12 cellular contexts compared by ENCODE assay signal in genomic region chr4:173218411-173219125, GRCh38. TPM values are rescaled to one million over a fixed set of nuclear protein-coding genes. Genes with fewer than 3 reads are reported as not detected.
DNase-seq lines count a peak whose midpoint lies in the region; ATAC-seq, FAIRE-seq and TF ChIP-seq lines count a peak whose summit lies in the region.
"Had no signal": no experiment of that assay in that cellular context is flagged by ENCODE, and none has a peak within 500 bp of the region (broad histone marks: within the 10 kb centered on the region; RNA-seq: fewer than 3 reads in every experiment).

No MANE protein-coding gene starts in this region.

- TF ChIP-seq POLR2A in GM12878 (IDR thresholded peaks at IDR 0.05; ENCODE audit: low read depth, low read length) = no peak

- CTCF ChIA-PET in GM12878 (lab: Yijun Ruan, JAX) = no interaction called here
- CTCF ChIA-PET in GM10248 (lab: Yijun Ruan, JAX) = interaction anchor here (1.4 to 1.6 kb wide), 2 partner anchors 12 to 15 kb away, joined by 4 to 11 read pairs; no protein-coding TSS in a partner anchor

- FAIRE-seq in GM12878 (lab: Jason Lieb, UNC) = no peak

- TF ChIP-seq CTCF in KMS-11 (conservative IDR thresholded peaks at IDR 0.05; ENCODE audit: low read depth, low read length) (no peak), GM12878 (IDR thresholded peaks at IDR 0.05 in 2 of 3, conservative IDR thresholded peaks at IDR 0.05 in 1 of 3; ENCODE audit: control insufficient read depth in 2 of 3, extremely low read depth in 1 of 3, insufficient read depth in 1 of 3, low read depth in 3 of 3, low read length in 3 of 3) (no peak), GM10248 (IDR thresholded peaks at IDR 0.05; ENCODE audit: control extremely low read depth, extremely low read depth, low read depth, missing control alignments) (no peak)

- peak; percentile 50; the same call in 2 of the 3 replicates for ATAC-seq in GM12878
- ATAC-seq in GM19397 (IDR thresholded peaks at IDR 0.05; ENCODE audit: unreplicated experiment) = no peak

- H3K36me3 ChIP-seq in KMS-11 (ENCODE audit: insufficient read depth) (no peaks in the 10 kb centered on the region), GM12878 (ENCODE audit: control insufficient read depth in 2 of 2, insufficient read depth in 2 of 2, low read length in 1 of 2) (no peaks in the 10 kb centered on the region)
- H3K36me3 ChIP-seq: stomach had no signal

- POLR2A ChIA-PET in GM12878 (lab: Charles Lee) = no interaction called here
- POLR2A ChIA-PET in GM10248 (lab: Yijun Ruan, JAX) = no interaction called here

- BruUV-seq in GM12878 (replicated peaks; lab: Mats Ljungman, UMichigan) = no TSS peak

- H3K4me2 ChIP-seq in KMS-11 (peak overlapping the region; percentile 56), GM12878 (ENCODE audit: control insufficient read depth, insufficient read depth) (no peak overlapping the region)

- H3K9ac ChIP-seq in KMS-11 (no peak overlapping the region), GM12878 (ENCODE audit: control insufficient read depth, insufficient read depth, low read length) (no peak overlapping the region)

- H3K27ac ChIP-seq in KMS-11 (no peak overlapping the region), GM12878 (ENCODE audit: control insufficient read depth, insufficient read depth) (no peak overlapping the region)
- H3K27ac ChIP-seq: stomach had no signal

- intact Hi-C loops in GM12878 (cut with micrococcal nuclease; ENCODE audit: unreplicated experiment) = no loop called here
- intact Hi-C loops in head of caudate nucleus (cut with DNase I) = no loop called here

- SMC1A ChIA-PET in GM12878 (lab: Charles Lee; ENCODE audit: uncharacterized antibody, unreplicated experiment) = interaction anchor here (0.8 to 1.0 kb wide), 2 partner anchors 12 to 179 kb away, joined by 3 read pairs; no protein-coding TSS in a partner anchor

- RAD21 ChIA-PET in GM12878 (lab: Charles Lee; ENCODE audit: unreplicated experiment) = no interaction called here

- in situ Hi-C loops in GM12878 (cut with MboI) = no loop called here

- H3K79me2 ChIP-seq in KMS-11 (ENCODE audit: insufficient read depth, low read depth) (peaks cover 77% of the 10 kb centered on the region; the same call in 1 of the 2 replicates), GM12878 (ENCODE audit: control insufficient read depth, insufficient read depth, low read length) (peaks cover 2% of the 10 kb centered on the region)

- H4K20me1 ChIP-seq in KMS-11 (ENCODE audit: insufficient read depth) (peaks cover 3% of the 10 kb centered on the region), GM12878 (ENCODE audit: control insufficient read depth, insufficient read depth) (no peaks in the 10 kb centered on the region)

- DNase-seq in EL (peak; percentile 92), GM12878 (ENCODE audit: low read depth, low spot score) (no peak), myocyte (ENCODE audit: low read depth) (peak; percentile 49), GM10248 (ENCODE audit: extremely low spot score) (no peak), Ammon's horn (ENCODE audit: low spot score) (no peak), head of caudate nucleus (no peak)
- DNase-seq: activated B cell treated with CpG ODN at 0.5 μM for 24 hours; activated naive CD8-positive, alpha-beta T cell treated with anti-CD3 and anti-CD28 coated beads, Interleukin-2, amount 10 ng/mL, durations not matched to agents 7 days and 5 days; stimulated activated CD4-positive, alpha-beta T cell treated with anti-CD3 and anti-CD28 coated beads, Interleukin-12 subunit alpha, Interleukin-12 subunit beta, amount 100 ng/mL, for 4 hours; stomach had no signal

- H3K4me3 ChIP-seq in KMS-11 (IDR thresholded peaks at IDR 0.05; ENCODE audit: insufficient read depth, low read depth, low read length) (no peak overlapping the region), GM12878 (no peak overlapping the region)
- H3K4me3 ChIP-seq: stomach had no signal

- H3K9me3 ChIP-seq in GM12878 (replicated peaks; ENCODE audit: control insufficient read depth, insufficient read depth, low read length) = no peaks in the 10 kb centered on the region
- H3K9me3 ChIP-seq: stomach had no signal

- no peak for TF ChIP-seq EP300 in GM12878 (IDR thresholded peaks at IDR 0.05; ENCODE audit: borderline replicate concordance in 1 of 2, control insufficient read depth in 1 of 2, low read depth in 2 of 2, low read length in 2 of 2)

- no peaks in the 10 kb centered on the region for H3K27me3 ChIP-seq in KMS-11 (ENCODE audit: insufficient read depth, low read depth)
- H3K27me3 ChIP-seq in GM12878 (replicated peaks in 1 of 2; ENCODE audit: control insufficient read depth in 2 of 2, insufficient read depth in 2 of 2, low read length in 1 of 2) = no peaks in the 10 kb centered on the region
- H3K27me3 ChIP-seq: stomach had no signal

- H2AFZ ChIP-seq in KMS-11 (ENCODE audit: low read depth) = no peak overlapping the region
- H2AFZ ChIP-seq in GM12878 (ENCODE audit: control insufficient read depth, low read depth, low read length) = no peak overlapping the region

- H3K4me1 ChIP-seq in KMS-11 (ENCODE audit: low read depth, poor library complexity, severe bottlenecking) = peaks cover 54% of the 10 kb centered on the region
- H3K4me1 ChIP-seq in GM12878 (ENCODE audit: control insufficient read depth, insufficient read depth, low read length) = no peaks in the 10 kb centered on the region

- no peak for TF ChIP-seq RAD21 in GM12878 (IDR thresholded peaks at IDR 0.05; ENCODE audit: insufficient read depth, low read depth, low read length)

TF ChIP-seq in GM12878, 131 proteins besides CTCF, POLR2A, EP300 and RAD21:
- no peak for TF ChIP-seq SMC3 (IDR thresholded peaks at IDR 0.05; ENCODE audit: borderline replicate concordance, low read length)
- no peak for TF ChIP-seq WRNIP1 (IDR thresholded peaks at IDR 0.05; ENCODE audit: borderline replicate concordance, low read depth, low read length)
- TF ChIP-seq NFXL1 (IDR thresholded peaks at IDR 0.05; ENCODE audit: borderline replicate concordance) = no peak
- TF ChIP-seq SP1 (IDR thresholded peaks at IDR 0.05; ENCODE audit: low read depth, low read length) = no peak
- TF ChIP-seq ETV6 (conservative IDR thresholded peaks at IDR 0.05 in 1 of 2, IDR thresholded peaks at IDR 0.05 in 1 of 2; ENCODE audit: borderline replicate concordance in 1 of 2, low read depth in 1 of 2) = no peak
- no peak for TF ChIP-seq ZBED1 (IDR thresholded peaks at IDR 0.05; ENCODE audit: borderline replicate concordance)
- no peak for TF ChIP-seq ZBTB4 (CRISPR knock-in tag; IDR thresholded peaks at IDR 0.05)
TF ChIP-seq in GM12878: peak in this region for 0.

RNA-seq across cellular contexts. Expression of gene GALNT7, which starts 50.0 kb away (rescaled TPM):
- total RNA-seq in GM12878 (2013; cell fraction: nucleolus; rRNA removed) = 74.9 and 78.4 TPM in 2 replicates
- total RNA-seq in GM12878 (2014; rRNA removed) (19.1 and 26.5 TPM in 2 replicates), GM12878 (2014; rRNA removed; fragmentation: Illumina TruSeq; extraction: Trizol) (31.7 and 33.2 TPM in 2 replicates), GM12878 (2021) (30.3 and 32.4 TPM in 2 replicates), myocyte (71.6 and 84.1 TPM in 2 replicates)
- 7.9 TPM for polyA plus RNA-seq in GM12878 (2011; ENCODE audit: low read depth)
- polyA plus RNA-seq in GM12878 (2011; rRNA removed) (32.2 and 47.5 TPM in 2 replicates), GM12878 (2014; fragmentation: Illumina TruSeq; extraction: Trizol) (31.1 and 42.1 TPM in 2 replicates), GM12878 (2014; fragmentation: Nextera tagmentation; extraction: Ambion mirVana) (10 to 100 TPM; 14.2 to 14.8 TPM), GM12878 (2014; rRNA removed) (16.8 and 20.8 TPM in 2 replicates), GM12878 (2016; fragmentation: Nextera tagmentation; extraction: Ambion mirVana) (10 to 100 TPM; 27.6 to 33.0 TPM)
- polyA plus RNA-seq in GM12878 (2011; cell fraction: cytosol; rRNA removed) = 10.6 and 11.0 TPM in 2 replicates
- polyA plus RNA-seq in GM12878 (2011; cell fraction: nucleus; rRNA removed) = 31.9 and 33.0 TPM in 2 replicates
- 11.3 and 14.8 TPM in 2 replicates for polyA plus RNA-seq in GM12878 (2012)
- 28.1 and 41.5 TPM in 2 replicates for polyA minus RNA-seq in GM12878 (2011; rRNA and poly(A)+ RNA removed)
- polyA minus RNA-seq in GM12878 (2011; cell fraction: cytosol; rRNA and poly(A)+ RNA removed) = 13.7 and 18.7 TPM in 2 replicates
- 21.0 and 45.9 TPM in 2 replicates for polyA minus RNA-seq in GM12878 (2011; cell fraction: nucleus; rRNA and poly(A)+ RNA removed)
- polyA plus RNA-seq in myocyte (2012) = 21.4 TPM

Comparison
In these comparisons a context has a peak if more than half of its experiments do, and no peak if none do; other contexts are left out.
1. DNase-seq: peak in EL (single experiment) and myocyte (single experiment); none in GM12878 (single experiment), GM10248 (single experiment), Ammon's horn (single experiment) and head of caudate nucleus (0 of 42).